Comparison of ENCODE assay signal across 8 cellular contexts in the genomic region with DNA sequence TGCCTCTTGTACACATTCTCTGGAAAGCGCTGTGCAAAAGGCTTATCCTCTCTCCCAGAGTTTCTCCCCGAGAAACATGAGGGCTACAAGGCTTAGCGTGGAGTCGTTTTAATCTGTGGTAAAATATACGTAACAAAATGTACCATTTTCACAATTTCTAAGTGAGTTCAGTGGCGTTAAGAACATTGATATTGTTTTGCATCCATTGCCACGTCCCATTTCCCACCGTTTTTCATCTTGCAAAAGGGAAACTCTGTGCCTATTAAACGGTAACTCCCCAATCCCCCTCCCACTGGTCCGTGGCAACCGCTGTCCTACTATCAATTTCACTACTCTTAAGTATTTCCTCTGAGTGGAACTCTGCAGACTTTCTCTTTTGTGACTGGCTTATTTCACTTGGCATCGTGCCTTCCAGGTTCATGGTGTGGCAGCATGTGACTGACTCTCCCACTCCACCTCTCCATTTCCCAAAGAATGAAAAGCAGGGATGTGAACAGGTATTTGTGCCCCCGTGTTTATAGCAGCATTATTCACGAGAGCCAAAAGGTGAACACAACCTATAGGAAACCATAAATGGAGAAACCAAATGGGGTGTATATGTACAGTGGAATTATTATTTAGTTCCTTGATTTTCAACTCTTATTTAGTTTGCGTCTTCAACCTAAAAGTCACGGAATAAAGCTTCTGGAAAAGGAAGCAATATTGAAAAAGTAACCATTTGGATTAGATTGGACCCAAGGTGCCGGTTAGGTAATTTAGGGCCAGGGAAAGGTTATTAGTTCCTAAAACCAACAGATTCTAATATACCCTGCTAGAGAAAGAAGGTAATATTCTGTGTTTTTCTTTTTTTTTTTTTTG. TPM values are rescaled to one million over a fixed set of nuclear protein-coding genes. Genes with fewer than 3 reads are reported as not detected.
DNase-seq lines count a peak whose midpoint lies in the region; ATAC-seq and TF ChIP-seq lines count a peak whose summit lies in the region.

No MANE protein-coding gene starts in this region.

- ATAC-seq in IMR-90 (ENCODE audit: low read depth) (0 out of 2 replicates have a peak, but pooled peaks have one; percentile 0), HG03342 (IDR thresholded peaks at IDR 0.05; ENCODE audit: unreplicated experiment) (no peak)

- peaks cover 13% of the 10 kb centered on the region for H3F3A ChIP-seq in smooth muscle cell (ENCODE audit: low read depth)

- DNase-seq in DMS 273 treated with DMSO at 0.1 percent for 48 hours (lab: John Stamatoyannopoulos, UW), result peak; percentile 58
- peak; percentile 60 for DNase-seq in IMR-90
- DNase-seq in smooth muscle cell (lab: John Stamatoyannopoulos, UW; ENCODE audit: unreplicated experiment), result no peak
- no peak for DNase-seq in activated CD4-positive, CD25-positive, alpha-beta regulatory T cell (lab: John Stamatoyannopoulos, UW)

- H3K27ac ChIP-seq in IMR-90 (ENCODE audit: insufficient read depth, low read length) (peak overlapping the region; percentile 95), angular gyrus (ENCODE audit: low read depth, low read length) (peak overlapping the region; percentile 98), iPS-18a (ENCODE audit: low read length) (peak overlapping the region; percentile 85), smooth muscle cell (ENCODE audit: low read depth) (peak overlapping the region; percentile 84)

- H3K4me2 ChIP-seq in IMR-90 (ENCODE audit: low read depth, low read length), result peak overlapping the region; percentile 93
- peak overlapping the region; percentile 90 for H3K4me2 ChIP-seq in smooth muscle cell

- peak overlapping the region; percentile 98 for H3K14ac ChIP-seq in IMR-90 (replicated peaks; ENCODE audit: low read depth, low read length)

- H2AFZ ChIP-seq in IMR-90 (replicated peaks; ENCODE audit: low read length, poor library complexity) (peak overlapping the region; percentile 79), smooth muscle cell (ENCODE audit: low read depth) (peak overlapping the region; percentile 79)

- intact Hi-C loops in IMR-90 (cut with micrococcal nuclease), result loop anchor here (5.0 kb wide), 1 partner anchor 209 kb away; a partner anchor contains a TSS

- H4K91ac ChIP-seq in IMR-90 (ENCODE audit: insufficient read depth, low read depth, low read length), result peak overlapping the region; percentile 82

- H3K27me3 ChIP-seq in IMR-90 (ENCODE audit: control insufficient read depth, insufficient read depth, low read length) (no peaks in the 10 kb centered on the region), iPS-18a (ENCODE audit: control insufficient read depth, insufficient read depth, low read length) (no peaks in the 10 kb centered on the region), smooth muscle cell (ENCODE audit: low read depth) (no peaks in the 10 kb centered on the region)

- 0% methylated on average over 4 of the region's 17 CpGs; no CpG with 5 or more reads in 1 of the 2 experiments for WGBS in IMR-90 (ENCODE audit: extremely low coverage in 2 of 2, insufficient read length in 1 of 2), 2 experiments
- WGBS in smooth muscle cell (ENCODE audit: low lambda C conversion rate), result 26% methylated on average over 17 of the region's 17 CpGs

- H4K5ac ChIP-seq in IMR-90 (ENCODE audit: low read depth, low read length), result peak overlapping the region; percentile 70

- H3K9ac ChIP-seq in IMR-90 (ENCODE audit: low read depth, low read length) (peak overlapping the region; percentile 96), iPS-18a (ENCODE audit: low read length) (peak overlapping the region; percentile 76), smooth muscle cell (ENCODE audit: low read depth) (peak overlapping the region; percentile 78)

- TF ChIP-seq POLR2A in IMR-90 (IDR thresholded peaks at IDR 0.05; ENCODE audit: low read depth, low read length), result no peak

- H3K79me1 ChIP-seq in IMR-90 (ENCODE audit: low read depth in 1 of 2, low read length in 2 of 2), result peaks cover 7 to 26% of the 10 kb centered on the region in 2 experiments; a peak in 3 of 4 replicates

- H3K9me3 ChIP-seq in IMR-90 (ENCODE audit: control insufficient read depth, insufficient read depth, low read length) (no peaks in the 10 kb centered on the region), iPS-18a (ENCODE audit: control insufficient read depth, low read depth, low read length) (no peaks in the 10 kb centered on the region), smooth muscle cell (replicated peaks; ENCODE audit: low read depth) (no peaks in the 10 kb centered on the region)

- H3K18ac ChIP-seq in IMR-90 (ENCODE audit: low read depth, low read length), result peak overlapping the region; percentile 93

- H3K56ac ChIP-seq in IMR-90 (ENCODE audit: extremely low read depth, insufficient read depth, low read length), result peak overlapping the region; percentile 84

- peak overlapping the region; percentile 47; the same call in 1 of the 2 replicates for H2BK20ac ChIP-seq in IMR-90 (ENCODE audit: low read depth, low read length)

- H4K20me1 ChIP-seq in IMR-90 (ENCODE audit: insufficient read depth, low read length) (peaks cover 15% of the 10 kb centered on the region; the same call in 1 of the 2 replicates), smooth muscle cell (ENCODE audit: low read depth) (peaks cover 25% of the 10 kb centered on the region)

- no peak for TF ChIP-seq RAD21 in IMR-90 (IDR thresholded peaks at IDR 0.05; ENCODE audit: low read length)

- H2AK9ac ChIP-seq in IMR-90 (replicated peaks; ENCODE audit: low read depth, low read length, poor library complexity), result peak overlapping the region; percentile 75

- H3K4me3 ChIP-seq in IMR-90 (ENCODE audit: insufficient read depth, low read depth, low read length) (peak overlapping the region; percentile 63), iPS-18a (ENCODE audit: low read length) (peak overlapping the region; percentile 98), smooth muscle cell (peak overlapping the region; percentile 86)

- peak overlapping the region; percentile 90 for H3K4ac ChIP-seq in IMR-90 (ENCODE audit: low read depth, low read length)

- peak overlapping the region; percentile 92 for H2AK5ac ChIP-seq in IMR-90 (ENCODE audit: low read depth, low read length)

- H4K8ac ChIP-seq in IMR-90 (ENCODE audit: low read depth in 2 of 2, low read length in 2 of 2), result peak overlapping the region; percentile 88 to 95

- no peaks in the 10 kb centered on the region for H3K36me3 ChIP-seq in IMR-90 (ENCODE audit: control insufficient read depth, insufficient read depth, low read length)
- H3K36me3 ChIP-seq in iPS-18a (ENCODE audit: control insufficient read depth, low read depth, low read length), result no peaks in the 10 kb centered on the region
- no peaks in the 10 kb centered on the region for H3K36me3 ChIP-seq in smooth muscle cell (ENCODE audit: low read depth)

- H3K79me2 ChIP-seq in smooth muscle cell (ENCODE audit: low read depth), result peaks cover 29% of the 10 kb centered on the region

- no TSS peak for BruUV-seq in IMR-90 (replicated peaks; lab: Mats Ljungman, UMichigan)

- H2BK15ac ChIP-seq in IMR-90 (ENCODE audit: low read depth, low read length), result peak overlapping the region; percentile 36; the same call in 2 of the 3 replicates

- no peak for TF ChIP-seq CTCF in IMR-90 (conservative IDR thresholded peaks at IDR 0.05; ENCODE audit: low read depth, low read length)
- no peak for TF ChIP-seq CTCF in smooth muscle cell (IDR thresholded peaks at IDR 0.05; ENCODE audit: borderline replicate concordance, insufficient read depth, poor library complexity, severe bottlenecking)

- in situ Hi-C loops in IMR-90 (cut with MboI; ENCODE audit: low sequenced_read_pairs), result no loop called here

- CTCF ChIA-PET in IMR-90 (lab: Yijun Ruan, JAX), result no interaction called here

- POLR2A ChIA-PET in IMR-90 (lab: Charles Lee; ENCODE audit: unreplicated experiment), result interaction anchor here (0.6 kb wide), 1 partner anchor 38 kb away, joined by 4 read pairs; no protein-coding TSS in a partner anchor

- peak overlapping the region; percentile 53 for H2BK120ac ChIP-seq in IMR-90 (ENCODE audit: low read depth, low read length)

- H2BK5ac ChIP-seq in IMR-90 (ENCODE audit: low read depth, low read length, poor library complexity, severe bottlenecking), result peak overlapping the region; percentile 92

- dilution Hi-C loops in IMR-90 (cut with HindIII; ENCODE audit: low sequenced_read_pairs, unreplicated experiment), result no loop called here

- no peaks in the 10 kb centered on the region for H3K9me1 ChIP-seq in IMR-90 (ENCODE audit: insufficient read depth, low read length)

- H3K4me1 ChIP-seq in IMR-90 (ENCODE audit: control insufficient read depth, insufficient read depth, low read length), result peaks cover 2% of the 10 kb centered on the region; the same call in 1 of the 2 replicates
- H3K4me1 ChIP-seq in iPS-18a (ENCODE audit: control insufficient read depth, low read depth, low read length), result peaks cover 28% of the 10 kb centered on the region
- peaks cover 15% of the 10 kb centered on the region for H3K4me1 ChIP-seq in smooth muscle cell (ENCODE audit: low read depth)

- H3K23ac ChIP-seq in IMR-90 (ENCODE audit: low read depth, low read length), result peak overlapping the region; percentile 91

TF ChIP-seq in IMR-90, 13 proteins besides CTCF, POLR2A, EP300 and RAD21 (continues in another document):
- TF ChIP-seq RFX5 (IDR thresholded peaks at IDR 0.05; ENCODE audit: low read depth, low read length), result no peak

TF ChIP-seq in PFSK-1, 5 proteins besides CTCF, POLR2A, EP300 and RAD21 (continues in another document):
- TF ChIP-seq SIN3A (IDR thresholded peaks at IDR 0.05; ENCODE audit: borderline replicate concordance, insufficient read depth, low read length) (0 out of 2 replicates have a peak, but pooled peaks have one; percentile 24), TAF1 (IDR thresholded peaks at IDR 0.05; ENCODE audit: borderline replicate concordance, insufficient read depth, low read length) (peak; percentile 51; the same call in 1 of the 2 replicates), POLR2AphosphoS5 (IDR thresholded peaks at IDR 0.05; ENCODE audit: low read depth, low read length) (no peak)

RNA-seq across cellular contexts. Expression of a gene that starts 1.1 kb away (rescaled TPM):
- 46.8 and 48.6 TPM in 2 replicates for total RNA-seq in IMR-90 (2012; rRNA removed)
- 16.2 and 16.8 TPM in 2 replicates for polyA plus RNA-seq in IMR-90 (2012; rRNA removed)
- polyA plus RNA-seq in IMR-90 (2012; cell fraction: cytosol; rRNA removed), result 3.5 and 6.9 TPM in 2 replicates
- polyA plus RNA-seq in IMR-90 (2012; cell fraction: nucleus; rRNA removed; ENCODE audit: low replicate concordance), result 4.3 and 25.1 TPM in 2 replicates
- 26.3 TPM for polyA plus RNA-seq in PFSK-1 (2012; ENCODE audit: insufficient read length, low read depth)
- total RNA-seq in smooth muscle cell, result 21.7 and 36.1 TPM in 2 replicates
- polyA plus RNA-seq in smooth muscle cell, result 8.6 and 10.5 TPM in 2 replicates

RNA-seq across cellular contexts. Expression of a gene that starts 29.2 kb away (rescaled TPM):
- total RNA-seq in IMR-90 (2012; rRNA removed) (not detected in 2 replicates), smooth muscle cell (not detected in 2 replicates)
- polyA plus RNA-seq in IMR-90 (2012; rRNA removed) (not detected in 2 replicates), smooth muscle cell (0.76 TPM in 1 of 2 replicates, not detected in the other)
- polyA plus RNA-seq in IMR-90 (2012; cell fraction: cytosol; rRNA removed), result not detected in 2 replicates
- polyA plus RNA-seq in IMR-90 (2012; cell fraction: nucleus; rRNA removed; ENCODE audit: low replicate concordance), result not detected in 2 replicates
- polyA plus RNA-seq in PFSK-1 (2012; ENCODE audit: insufficient read length, low read depth), result not detected

Comparison
In these comparisons a context has a peak if more than half of its experiments do, and no peak if none do; other contexts are left out.
1. DNase-seq: peak in DMS 273 treated with DMSO at 0.1 percent for 48 hours (single experiment) and IMR-90 (single experiment); none in smooth muscle cell (single experiment) and activated CD4-positive, CD25-positive, alpha-beta regulatory T cell (0 of 4).
2. Peak in every context shown above with its lines, with median percentiles within 50 percentile points of each other: H3K27ac ChIP-seq, H3K4me3 ChIP-seq and H3K9ac ChIP-seq.